ENCODE assay signal across 24 cellular contexts in the genomic region with DNA sequence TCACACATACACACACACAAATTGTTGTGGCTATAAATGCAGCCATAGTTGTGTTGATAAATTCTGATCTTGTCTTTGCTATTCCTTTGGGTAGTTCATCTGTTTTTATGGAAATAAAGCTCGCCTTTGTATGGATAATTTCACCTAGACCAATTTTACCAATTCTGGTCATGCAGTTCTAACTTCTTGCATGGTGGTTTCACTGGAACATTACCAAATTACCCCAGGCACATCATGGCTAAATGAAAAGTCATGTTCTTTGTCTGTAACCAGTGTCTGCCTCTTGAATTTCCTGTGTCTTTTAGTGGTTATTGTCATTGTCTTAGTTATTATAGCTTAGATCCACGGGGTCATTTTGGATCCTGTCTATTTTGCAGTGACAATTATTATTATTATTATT. TPM values are rescaled to one million over a fixed set of nuclear protein-coding genes. Genes with fewer than 3 reads are reported as not detected.
"Had no signal": no experiment of that assay in that cellular context is flagged by ENCODE, and none has a peak within 500 bp of the region (broad histone marks: within the 10 kb centered on the region; RNA-seq: fewer than 3 reads in every experiment).

No MANE protein-coding gene starts in this region.

- H3K4me3 ChIP-seq: K562, MG63 had no signal

- DNase-seq: MG63, NCI-H1092, NCI-H1105 treated with DMSO at 0.1 percent for 48 hours, NCI-H1417 treated with DMSO at 0.1 percent for 48 hours, NCI-H146, NCI-H1694 treated with DMSO at 0.1 percent for 48 hours, NCI-H1930, NCI-H2081 treated with DMSO at 0.1 percent for 48 hours, NCI-H2171, NCI-H345, NCI-H446 treated with DMSO at 0.1 percent for 48 hours, NCI-H510A treated with DMSO at 0.1 percent for 48 hours, NCI-H526, NCI-H774, SHP77, T-helper 1 cell, T-helper 17 cell had no signal

- FAIRE-seq: HTR-8/SVneo, K562, RCC 7860 had no signal

- H3K9me3 ChIP-seq: MG63 had no signal

- H3K27ac ChIP-seq: HL-60, RWPE1 had no signal

- H3K27me3 ChIP-seq: MG63 had no signal

- H3K36me3 ChIP-seq: MG63 had no signal

RNA-seq across cellular contexts. Expression of a gene that starts 50.3 kb away (rescaled TPM):
- total RNA-seq: K562, LHCN-M2, T-helper 17 cell had no signal
- polyA plus RNA-seq: IgD-negative memory B cell had no signal
